In the genomic region with DNA sequence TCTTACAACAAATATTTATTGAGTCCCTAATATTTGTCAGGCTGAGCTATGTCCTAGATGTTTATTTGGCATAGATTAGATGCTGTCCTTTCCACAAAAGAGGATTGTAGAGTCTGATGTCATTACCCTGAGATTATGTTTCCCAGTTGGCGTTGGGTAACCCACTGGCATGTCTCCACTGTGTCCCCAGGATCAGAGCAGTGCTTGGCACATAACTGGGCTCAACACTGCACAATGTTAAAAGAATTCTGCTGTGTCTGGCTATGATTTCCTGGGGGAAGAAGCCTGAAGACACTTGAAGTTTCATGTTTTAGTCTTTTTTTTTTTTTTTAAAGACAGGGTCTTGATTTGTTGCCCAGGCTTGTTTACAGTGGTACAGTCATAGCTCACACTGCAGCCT, we compare ENCODE assay signal across 18 cellular contexts. TPM values are rescaled to one million over a fixed set of nuclear protein-coding genes. Genes with fewer than 3 reads are reported as not detected.
DNase-seq lines count a peak whose midpoint lies in the region; ATAC-seq and TF ChIP-seq lines count a peak whose summit lies in the region.
"Had no signal": no experiment of that assay in that cellular context is flagged by ENCODE, and none has a peak within 500 bp of the region (broad histone marks: within the 10 kb centered on the region; RNA-seq: fewer than 3 reads in every experiment).

No MANE protein-coding gene starts in this region.

- H3K36me3 ChIP-seq in adipocyte (ENCODE audit: control insufficient read depth, insufficient read depth, low read length, severe bottlenecking) (peaks cover 35% of the 10 kb centered on the region), fibroblast of lung (ENCODE audit: control insufficient read depth, insufficient read depth, low read length) (peaks cover 8% of the 10 kb centered on the region), osteoblast (ENCODE audit: insufficient read depth, low read length) (peaks cover 43% of the 10 kb centered on the region), stomach (peaks cover 7 to 29% (median 28%) of the 10 kb centered on the region in 4 donors)

- H2AFZ ChIP-seq in fibroblast of lung (ENCODE audit: low read length) (no peak overlapping the region), osteoblast (ENCODE audit: low read length) (no peak overlapping the region)

- TF ChIP-seq CTCF in fibroblast of lung (conservative IDR thresholded peaks at IDR 0.05 in 1 of 2, IDR thresholded peaks at IDR 0.05 in 1 of 2; ENCODE audit: low read depth in 1 of 2, low read length in 2 of 2) (no peak), osteoblast (IDR thresholded peaks at IDR 0.05; ENCODE audit: extremely low read depth, low read depth, low read length) (no peak), stomach (IDR thresholded peaks at IDR 0.05) (no peak)

- H3K4me2 ChIP-seq in fibroblast of lung (ENCODE audit: extremely low read depth, insufficient read depth, low read length): no peak overlapping the region
- H3K4me2 ChIP-seq in osteoblast (ENCODE audit: insufficient read depth, low read length): peak overlapping the region; percentile 89

- 57 to 76% (median 63%) methylated on average over 1 of the region's 1 CpG for WGBS in stomach, 5 donors

- intact Hi-C loops in left cardiac atrium (cut with DNase I): no loop called here
- intact Hi-C loops in left ventricle myocardium superior (cut with micrococcal nuclease): no loop called here
- intact Hi-C loops in stomach (cut with DNase I; ENCODE audit: low total_unique reads): no loop called here

- TF ChIP-seq EP300 in stomach (IDR thresholded peaks at IDR 0.05): no peak

- H3K27ac ChIP-seq in fibroblast of lung (ENCODE audit: insufficient read depth, low read length): no peak overlapping the region
- H3K27ac ChIP-seq in osteoblast (ENCODE audit: low read depth, low read length): no peak overlapping the region
- H3K27ac ChIP-seq in stomach: no peak overlapping the region

- H3K27me3 ChIP-seq in adipocyte (replicated peaks; ENCODE audit: control insufficient read depth, insufficient read depth, low read length) (no peaks in the 10 kb centered on the region), fibroblast of lung (ENCODE audit: control insufficient read depth, insufficient read depth, low read length) (no peaks in the 10 kb centered on the region), osteoblast (ENCODE audit: insufficient read depth, low read length) (no peaks in the 10 kb centered on the region), stomach (no peaks in the 10 kb centered on the region)

- H3K4me1 ChIP-seq in adipocyte (ENCODE audit: control insufficient read depth, insufficient read depth, low read length) (peaks cover 35% of the 10 kb centered on the region), fibroblast of lung (ENCODE audit: control insufficient read depth, extremely low read depth, insufficient read depth, low read length) (peaks cover 6% of the 10 kb centered on the region), osteoblast (ENCODE audit: insufficient read depth, low read length) (peaks cover 26% of the 10 kb centered on the region), stomach (peaks cover 12 to 43% (median 23%) of the 10 kb centered on the region in 4 donors)

- H3K9ac ChIP-seq in adipocyte (ENCODE audit: low read length) (no peak overlapping the region), fibroblast of lung (ENCODE audit: insufficient read depth, low read length) (no peak overlapping the region)

- peak; percentile 43 for DNase-seq in left cardiac atrium
- no peak for DNase-seq in left ventricle myocardium superior
- DNase-seq in adipocyte (ENCODE audit: low read depth): peak; percentile 40
- peak; percentile 8 to 38 for DNase-seq in fibroblast of lung (ENCODE audit: low read depth in 2 of 2)
- no peak for DNase-seq in osteoblast (ENCODE audit: insufficient read length, low spot score, missing footprints)
- no peak for DNase-seq in NCI-H1092 (lab: John Stamatoyannopoulos, UW)
- no peak for DNase-seq in stomach
- no peak for DNase-seq in activated T-cell treated with anti-CD3 and anti-CD28 coated beads, Interleukin-2, amount 50 U/mL, for 1 hour
- DNase-seq: Caco-2, HCEC 1CT, KBM-7, NCI-H1092 treated with DMSO at 0.1 percent for 48 hours, NCI-H187 treated with DMSO at 0.1 percent for 48 hours, NCI-H2171, NCI-H446 treated with DMSO at 0.1 percent for 48 hours, NCI-H774, SHP77 had no signal

- H4K20me1 ChIP-seq in fibroblast of lung (ENCODE audit: control insufficient read depth, extremely low read depth, insufficient read depth, low read length) (no peaks in the 10 kb centered on the region), osteoblast (ENCODE audit: insufficient read depth, low read length) (peaks cover 74% of the 10 kb centered on the region)

- ATAC-seq in left cardiac atrium: no peak
- no peak for ATAC-seq in left ventricle myocardium superior
- ATAC-seq: Panc1 had no signal

- no peaks in the 10 kb centered on the region for H3K9me3 ChIP-seq in adipocyte (ENCODE audit: control insufficient read depth, low read length)
- no peaks in the 10 kb centered on the region for H3K9me3 ChIP-seq in fibroblast of lung (ENCODE audit: control insufficient read depth, insufficient read depth, low read depth, low read length)
- no peaks in the 10 kb centered on the region for H3K9me3 ChIP-seq in osteoblast (ENCODE audit: low read depth, low read length)
- H3K9me3 ChIP-seq in stomach: no peaks in the 10 kb centered on the region
- H3K9me3 ChIP-seq: Caco-2 had no signal

- no peak for TF ChIP-seq POLR2A in stomach (IDR thresholded peaks at IDR 0.05)

- peaks cover 74% of the 10 kb centered on the region for H3K79me2 ChIP-seq in fibroblast of lung (ENCODE audit: control insufficient read depth, insufficient read depth, low read length)
- peaks cover 83% of the 10 kb centered on the region for H3K79me2 ChIP-seq in osteoblast (ENCODE audit: insufficient read depth, low read length)

- no peak overlapping the region for H3K4me3 ChIP-seq in adipocyte (ENCODE audit: low read length)
- H3K4me3 ChIP-seq in fibroblast of lung (replicated peaks in 1 of 4; ENCODE audit: control extremely low read depth in 1 of 4, insufficient read depth in 1 of 4, low read depth in 3 of 4, low read length in 4 of 4): no peak overlapping the region
- H3K4me3 ChIP-seq in osteoblast (ENCODE audit: insufficient read depth, low read length): no peak overlapping the region
- H3K4me3 ChIP-seq in stomach: no peak overlapping the region

RNA-seq across cellular contexts. Expression of gene RCN1, which starts 4.1 kb away (rescaled TPM):
- total RNA-seq in left cardiac atrium (10 to 100 TPM; 47.9 to 48.3 TPM), left ventricle myocardium superior (27.6 TPM), fibroblast of lung (253 and 371 TPM in 2 replicates), osteoblast (343 and 405 TPM in 2 replicates), stomach (10 to 100 TPM in 4 of 5 donors, 1 to 10 TPM in 1; 3.5 to 91.1 (median 44.6) TPM)
- polyA plus RNA-seq in fibroblast of lung (312 and 436 TPM in 2 replicates), stomach (10 to 100 TPM; 21.8 to 37.8 (median 24.5) TPM)
- 306 and 422 TPM in 2 replicates for polyA plus RNA-seq in fibroblast of lung (2012)
- polyA minus RNA-seq in fibroblast of lung (ENCODE audit: low replicate concordance): 19.5 and 24.4 TPM in 2 replicates

Comparison
In these comparisons a context has a peak if more than half of its experiments do, and no peak if none do; other contexts are left out.
1. DNase-seq: peak in left cardiac atrium (single experiment), adipocyte (single experiment) and fibroblast of lung (2 of 2); none in left ventricle myocardium superior (single experiment), osteoblast (single experiment), NCI-H1092 (single experiment), stomach (single experiment) and activated T-cell treated with anti-CD3 and anti-CD28 coated beads, Interleukin-2, amount 50 U/mL, for 1 hour (single experiment).